Comparison of ENCODE assay signal across 8 cellular contexts in the genomic region with DNA sequence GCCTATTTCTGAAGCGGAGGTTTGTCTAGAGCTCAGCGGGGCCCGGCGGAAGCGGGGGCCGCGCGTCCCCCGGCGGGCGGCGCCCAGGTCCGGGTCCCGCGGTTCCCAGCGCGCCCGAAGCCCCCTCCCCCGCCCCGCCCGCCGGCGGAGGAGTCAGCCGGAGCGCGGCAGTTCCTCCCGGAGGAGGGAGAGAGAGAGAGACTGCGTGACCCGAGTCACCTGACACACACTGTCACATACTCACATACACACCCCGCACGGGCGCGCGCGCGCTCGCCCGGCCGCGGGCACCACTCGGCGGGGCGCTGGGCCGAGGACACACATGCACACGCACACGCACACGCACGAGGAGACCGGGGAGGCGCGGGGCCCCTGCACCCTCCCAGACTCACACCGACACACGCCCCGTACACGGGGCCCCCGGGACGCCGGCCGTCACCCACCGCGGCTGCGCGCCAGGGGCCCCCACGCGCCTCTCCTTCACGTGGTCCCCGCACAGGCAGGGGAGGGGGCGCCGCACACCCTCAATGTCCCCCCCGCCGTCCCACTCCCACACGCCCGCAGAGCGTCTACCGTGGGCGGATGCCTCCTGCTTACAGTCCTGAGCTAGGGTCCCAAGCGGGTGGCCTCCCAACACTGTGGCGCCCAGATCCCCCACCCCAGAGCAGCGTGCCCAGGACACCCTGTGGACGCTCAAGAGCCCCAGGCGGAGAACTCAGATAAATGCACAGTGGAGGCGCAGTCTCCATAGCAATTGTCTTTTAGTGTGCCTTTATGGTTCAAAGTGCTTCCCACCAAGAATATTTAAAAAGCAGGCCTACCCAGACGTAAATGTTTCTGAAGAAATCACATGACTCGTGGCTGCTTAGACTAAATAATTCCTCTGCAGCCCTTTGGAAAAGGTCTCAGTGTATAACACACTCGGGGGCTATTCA. TPM values are rescaled to one million over a fixed set of nuclear protein-coding genes. Genes with fewer than 3 reads are reported as not detected.
DNase-seq lines count a peak whose midpoint lies in the region; ATAC-seq and TF ChIP-seq lines count a peak whose summit lies in the region.

A gene with protein sequence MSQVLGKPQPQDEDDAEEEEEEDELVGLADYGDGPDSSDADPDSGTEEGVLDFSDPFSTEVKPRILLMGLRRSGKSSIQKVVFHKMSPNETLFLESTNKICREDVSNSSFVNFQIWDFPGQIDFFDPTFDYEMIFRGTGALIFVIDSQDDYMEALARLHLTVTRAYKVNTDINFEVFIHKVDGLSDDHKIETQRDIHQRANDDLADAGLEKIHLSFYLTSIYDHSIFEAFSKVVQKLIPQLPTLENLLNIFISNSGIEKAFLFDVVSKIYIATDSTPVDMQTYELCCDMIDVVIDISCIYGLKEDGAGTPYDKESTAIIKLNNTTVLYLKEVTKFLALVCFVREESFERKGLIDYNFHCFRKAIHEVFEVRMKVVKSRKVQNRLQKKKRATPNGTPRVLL (minus strand): TSS at position 203 of the 935 bp plus-strand sequence. CDS start 280 bp downstream, outside the sequence.

- H3K4me1 ChIP-seq in Caco-2 = no peaks in the 10 kb centered on the region

- H3K4me3 Mint-ChIP-seq in Caco-2 (ENCODE audit: unreplicated experiment) (peak within 1 kb of the TSS; percentile 86), type B pancreatic cell (peak within 1 kb of the TSS; percentile 95)

- H3K9me3 ChIP-seq in Caco-2 = no peaks in the 10 kb centered on the region

- no peaks in the 10 kb centered on the region for H3K36me3 ChIP-seq in Caco-2 (ENCODE audit: control insufficient read depth, insufficient read depth, low read length)

- peak; percentile 77 for ATAC-seq in GM21360 (IDR thresholded peaks at IDR 0.05; ENCODE audit: unreplicated experiment)

- intact Hi-C loops in Caco-2 (cut with micrococcal nuclease; ENCODE audit: unreplicated experiment) = loop anchor here (5.0 kb wide), 1 partner anchor 35 kb away; no protein-coding TSS in a partner anchor

- no peaks in the 10 kb centered on the region for H3K4me1 Mint-ChIP-seq in Caco-2 (ENCODE audit: low read depth, unreplicated experiment)
- peaks cover 28% of the 10 kb centered on the region for H3K4me1 Mint-ChIP-seq in type B pancreatic cell (ENCODE audit: unreplicated experiment)

- CTCF ChIA-PET in Caco-2 (lab: Charles Lee) = no interaction called here

- DNase-seq in Caco-2 (peak; percentile 54 to 70), HUDEP-2 (lab: John Stamatoyannopoulos, UW; ENCODE audit: unreplicated experiment in 76 of 76) (peak in 43 of 76 experiments; percentile 2 to 58 (median 27)), activated gamma-delta T cell treated with Interleukin-2 at 50 U/mL for 16 hours (peak; percentile 16), germinal center (ENCODE audit: low spot score) (peak; percentile 68), occipital lobe (lab: John Stamatoyannopoulos, UW) (peak; percentile 73), type B pancreatic cell (ENCODE audit: extremely low spot score, unreplicated experiment) (peak; percentile 75)

- H3K27me3 Mint-ChIP-seq in Caco-2 (ENCODE audit: insufficient read depth, unreplicated experiment) (peaks cover 11% of the 10 kb centered on the region), type B pancreatic cell (peaks cover 46% of the 10 kb centered on the region)

- no TSS peak for BruUV-seq in Caco-2 (replicated peaks; lab: Mats Ljungman, UMichigan)

- no peaks in the 10 kb centered on the region for H3K9me3 Mint-ChIP-seq in Caco-2 (ENCODE audit: unreplicated experiment)
- no peaks in the 10 kb centered on the region for H3K9me3 Mint-ChIP-seq in type B pancreatic cell

- H3K36me3 Mint-ChIP-seq in Caco-2 (ENCODE audit: insufficient read depth, unreplicated experiment) = no peaks in the 10 kb centered on the region
- H3K36me3 Mint-ChIP-seq in type B pancreatic cell = no peaks in the 10 kb centered on the region

- H3K27me3 ChIP-seq in Caco-2 (replicated peaks; ENCODE audit: control insufficient read depth, insufficient read depth, low read length) = no peaks in the 10 kb centered on the region

- POLR2A ChIA-PET in Caco-2 (lab: Charles Lee) = no interaction called here

- no peak for TF ChIP-seq CTCF in Caco-2 (IDR thresholded peaks at IDR 0.05; ENCODE audit: insufficient read depth in 1 of 2, low read depth in 1 of 2, low read length in 1 of 2, severe bottlenecking in 1 of 2, unreplicated experiment in 1 of 2)
- TF ChIP-seq CTCF in type B pancreatic cell (conservative IDR thresholded peaks at IDR 0.05) = no peak

- peak within 1 kb of the TSS; percentile 84 for H3K4me3 ChIP-seq in Caco-2 (ENCODE audit: low read depth, low read length)

- H3K27ac Mint-ChIP-seq in Caco-2 (ENCODE audit: unreplicated experiment) = no peak within 1 kb of the TSS
- H3K27ac Mint-ChIP-seq in type B pancreatic cell = peak within 1 kb of the TSS; percentile 90

TF ChIP-seq in PFSK-1, 5 proteins besides CTCF, POLR2A, EP300 and RAD21:
- peak; percentile 17 for TF ChIP-seq FOXP2 (optimal IDR thresholded peaks at IDR 0.05; ENCODE audit: borderline replicate concordance, extremely low read depth, extremely low read length, insufficient read depth)
- no peak for TF ChIP-seq TAF1 (IDR thresholded peaks at IDR 0.05; ENCODE audit: borderline replicate concordance, insufficient read depth, low read length)

RNA-seq across cellular contexts. Expression of the gene that starts here (rescaled TPM):
- total RNA-seq in Caco-2 (2022) (5.9 and 8.0 TPM in 2 replicates), occipital lobe (99.2 TPM), type B pancreatic cell (ENCODE audit: low replicate concordance) (18.0 and 19.7 TPM in 2 replicates)
- polyA plus RNA-seq in PFSK-1 (2012; ENCODE audit: insufficient read length, low read depth) = 1.9 TPM

Comparison
In these comparisons a context has a peak if more than half of its experiments do, and no peak if none do; other contexts are left out.
1. Peak in every context shown above with its lines: DNase-seq, ATAC-seq and H3K4me3 ChIP-seq.
2. DNase-seq: peak in every context shown above with its lines; median percentile 75 in type B pancreatic cell; 73 in occipital lobe; 68 in germinal center; 62 in Caco-2; 27 in HUDEP-2; 16 in activated gamma-delta T cell treated with Interleukin-2 at 50 U/mL for 16 hours.